8 cellular contexts compared by ENCODE assay signal in genomic region chr11:75474878-75475766, GRCh38. TPM values are rescaled to one million over a fixed set of nuclear protein-coding genes. Genes with fewer than 3 reads are reported as not detected.
DNase-seq lines count a peak whose midpoint lies in the region; ATAC-seq, FAIRE-seq and TF ChIP-seq lines count a peak whose summit lies in the region.

No MANE protein-coding gene starts in this region.

- H3K27ac ChIP-seq in BLaER1 treated with 17β-estradiol and CSF1 and Interleukin-3, amounts not matched to agents 10 nM and 100 nM = peak overlapping the region; percentile 11 to 88 (median 74); a peak in 21 of 22 replicates
- H3K27ac ChIP-seq in esophagus muscularis mucosa (replicated peaks in 1 of 4) = peak overlapping the region; percentile 45 to 60 (median 49)
- H3K27ac ChIP-seq in osteoblast (ENCODE audit: low read depth, low read length) = no peak overlapping the region
- peak overlapping the region; percentile 70 for H3K27ac ChIP-seq in upper lobe of right lung

- intact Hi-C loops in esophagus muscularis mucosa (cut with DNase I) (no loop called here), upper lobe of right lung (cut with DNase I) (no loop called here), posterior vena cava (cut with DNase I) (loop anchor here in 1 of 2 donors (5.0 kb wide), 1 partner anchor 1893 kb away; no protein-coding TSS in a partner anchor)

- no peaks in the 10 kb centered on the region for H4K20me1 ChIP-seq in BLaER1 treated with 17β-estradiol and CSF1 and Interleukin-3, amounts not matched to agents 10 nM and 100 nM
- H4K20me1 ChIP-seq in osteoblast (ENCODE audit: insufficient read depth, low read length) = no peaks in the 10 kb centered on the region

- H2AFZ ChIP-seq in osteoblast (ENCODE audit: low read length) = peak overlapping the region; percentile 75

- H3K36me3 ChIP-seq in BLaER1 treated with 17β-estradiol and CSF1 and Interleukin-3, amounts not matched to agents 10 nM and 100 nM = no peaks in the 10 kb centered on the region; a peak in 2 of 22 replicates
- H3K36me3 ChIP-seq in esophagus muscularis mucosa = no peaks in the 10 kb centered on the region
- no peaks in the 10 kb centered on the region for H3K36me3 ChIP-seq in osteoblast (ENCODE audit: insufficient read depth, low read length)
- H3K36me3 ChIP-seq in upper lobe of right lung = no peaks in the 10 kb centered on the region

- H3K4me1 ChIP-seq in BLaER1 treated with 17β-estradiol and CSF1 and Interleukin-3, amounts not matched to agents 10 nM and 100 nM = peaks cover 31 to 64% (median 55%) of the 10 kb centered on the region in 10 experiments
- peaks cover 17 to 33% (median 28%) of the 10 kb centered on the region in 4 donors for H3K4me1 ChIP-seq in esophagus muscularis mucosa
- peaks cover 6% of the 10 kb centered on the region for H3K4me1 ChIP-seq in osteoblast (ENCODE audit: insufficient read depth, low read length)
- peaks cover 33% of the 10 kb centered on the region for H3K4me1 ChIP-seq in upper lobe of right lung

- ATAC-seq in upper lobe of right lung = peak; percentile 36

- TF ChIP-seq POLR2A in esophagus muscularis mucosa (IDR thresholded peaks at IDR 0.05; ENCODE audit: low read depth) = no peak

- H3K27me3 ChIP-seq in BLaER1 treated with 17β-estradiol and CSF1 and Interleukin-3, amounts not matched to agents 10 nM and 100 nM = no peaks in the 10 kb centered on the region
- H3K27me3 ChIP-seq in esophagus muscularis mucosa (no peaks in the 10 kb centered on the region), osteoblast (ENCODE audit: insufficient read depth, low read length) (no peaks in the 10 kb centered on the region), upper lobe of right lung (no peaks in the 10 kb centered on the region)

- H3K4me2 ChIP-seq in BLaER1 treated with 17β-estradiol and CSF1 and Interleukin-3, amounts not matched to agents 10 nM and 100 nM = peak overlapping the region; percentile 68 to 90 (median 78)
- peak overlapping the region; percentile 34 for H3K4me2 ChIP-seq in osteoblast (ENCODE audit: insufficient read depth, low read length)

- FAIRE-seq in D721Med (lab: Jason Lieb, UNC) = no peak

- no peaks in the 10 kb centered on the region for H3K9me3 ChIP-seq in BLaER1 treated with 17β-estradiol and CSF1 and Interleukin-3, amounts not matched to agents 10 nM and 100 nM (replicated peaks in 1 of 11)
- no peaks in the 10 kb centered on the region for H3K9me3 ChIP-seq in esophagus muscularis mucosa
- H3K9me3 ChIP-seq in osteoblast (ENCODE audit: low read depth, low read length) = no peaks in the 10 kb centered on the region
- no peaks in the 10 kb centered on the region for H3K9me3 ChIP-seq in upper lobe of right lung

- 45% methylated on average over 16 of the region's 16 CpGs for WGBS in esophagus muscularis mucosa

- TF ChIP-seq CTCF in esophagus muscularis mucosa (IDR thresholded peaks at IDR 0.05) = no peak
- TF ChIP-seq CTCF in osteoblast (IDR thresholded peaks at IDR 0.05; ENCODE audit: extremely low read depth, low read depth, low read length) = no peak
- no peak for TF ChIP-seq CTCF in upper lobe of right lung (IDR thresholded peaks at IDR 0.05)
- no peak for TF ChIP-seq CTCF in D721Med (IDR thresholded peaks at IDR 0.05; ENCODE audit: insufficient read depth, missing control alignments)

- peak overlapping the region in 9 of 11 experiments; percentile 29 to 67 (median 65); a peak in 16 of 22 replicates for H3K9ac ChIP-seq in BLaER1 treated with 17β-estradiol and CSF1 and Interleukin-3, amounts not matched to agents 10 nM and 100 nM

- H3K79me2 ChIP-seq in osteoblast (ENCODE audit: insufficient read depth, low read length) = no peaks in the 10 kb centered on the region

- peak overlapping the region in 2 of 10 experiments; percentile 23 to 54; a peak in 4 of 20 replicates for H3K4me3 ChIP-seq in BLaER1 treated with 17β-estradiol and CSF1 and Interleukin-3, amounts not matched to agents 10 nM and 100 nM
- H3K4me3 ChIP-seq in esophagus muscularis mucosa (peak overlapping the region in 1 of 4 donors; percentile 0), osteoblast (ENCODE audit: insufficient read depth, low read length) (peak overlapping the region; percentile 42), upper lobe of right lung (no peak overlapping the region)

- DNase-seq in NCI-H1436 treated with DMSO at 0.1 percent for 48 hours (lab: John Stamatoyannopoulos, UW) (peak; percentile 41), esophagus muscularis mucosa (ENCODE audit: extremely low spot score) (no peak), osteoblast (ENCODE audit: insufficient read length, low spot score, missing footprints) (peak; percentile 83), upper lobe of right lung (peak; percentile 74), posterior vena cava (ENCODE audit: low spot score) (no peak), D721Med (ENCODE audit: insufficient read length, low spot score) (no peak)
- DNase-seq in activated CD4-positive, alpha-beta T cell treated with anti-CD3 and anti-CD28 coated beads, Interleukin-2, amount 50 U/mL, for 48 hours = peak; percentile 64 to 75

- TF ChIP-seq EP300 in esophagus muscularis mucosa (IDR thresholded peaks at IDR 0.05) = no peak

RNA-seq across cellular contexts. Expression of gene KLHL35, which starts 42.1 kb away (rescaled TPM):
- total RNA-seq in esophagus muscularis mucosa = under 1 TPM in 3 of 4 donors, not detected in 1; 0.17 to 0.42 (median 0.29) TPM
- total RNA-seq in osteoblast = 2.4 and 4.3 TPM in 2 replicates
- total RNA-seq in upper lobe of right lung = 3.4 TPM
- total RNA-seq in posterior vena cava = under 1 TPM; 0.67 to 0.79 TPM

RNA-seq across cellular contexts. Expression of gene GDPD5, which starts 50.6 kb away (rescaled TPM):
- total RNA-seq in esophagus muscularis mucosa (1 to 10 TPM; 5.1 to 9.3 (median 8.4) TPM), osteoblast (13.4 and 14.1 TPM in 2 replicates), upper lobe of right lung (19.3 TPM), posterior vena cava (10 to 100 TPM; 30.1 to 37.5 TPM)

Comparison
In these comparisons a context has a peak if more than half of its experiments do, and no peak if none do; other contexts are left out.
1. DNase-seq: peak in NCI-H1436 treated with DMSO at 0.1 percent for 48 hours (single experiment), activated CD4-positive, alpha-beta T cell treated with anti-CD3 and anti-CD28 coated beads, Interleukin-2, amount 50 U/mL, for 48 hours (2 of 2), osteoblast (single experiment) and upper lobe of right lung (single experiment); none in esophagus muscularis mucosa (single experiment), posterior vena cava (single experiment) and D721Med (single experiment).